In genomic region chrX:18885317-18886004, GRCh38 we compare ENCODE assay signal across 8 cellular contexts.
DNase-seq lines count a peak whose midpoint lies in the region; ATAC-seq and TF ChIP-seq lines count a peak whose summit lies in the region.

No MANE protein-coding gene starts in this region.

- 92% methylated on average over 2 of the region's 8 CpGs; no CpG with 5 or more reads in 1 of the 2 experiments for WGBS in IMR-90 (ENCODE audit: extremely low coverage in 2 of 2, insufficient read length in 1 of 2), 2 experiments
- 74 to 82% methylated on average over 3 to 8 of the region's 8 CpGs for WGBS in endodermal cell (ENCODE audit: insufficient coverage in 1 of 2, insufficient read length in 1 of 2), 2 experiments

- ATAC-seq in GM19455 (IDR thresholded peaks at IDR 0.05; ENCODE audit: unreplicated experiment): peak; percentile 12
- ATAC-seq in IMR-90 (ENCODE audit: low read depth): no peak
- ATAC-seq in natural killer cell: peak; percentile 56 to 67 (median 63)
- ATAC-seq in GM21825 (IDR thresholded peaks at IDR 0.05; ENCODE audit: unreplicated experiment): no peak

- H2AK9ac ChIP-seq in IMR-90 (replicated peaks; ENCODE audit: low read depth, low read length, poor library complexity): peak overlapping the region; percentile 13

- BruUV-seq in IMR-90 (replicated peaks; lab: Mats Ljungman, UMichigan): no TSS peak
- BruUV-seq in MCF 10A (replicated peaks; lab: Mats Ljungman, UMichigan): no TSS peak

- POLR2A ChIA-PET in IMR-90 (lab: Charles Lee; ENCODE audit: unreplicated experiment): no interaction called here
- POLR2A ChIA-PET in MCF 10A (lab: Yijun Ruan, JAX): interaction anchor here (0.9 to 1.6 kb wide), 4 partner anchors 9 to 475 kb away, joined by 5 to 8 read pairs (median 6); partner anchors contain the start of gene CDKL5

- dilution Hi-C loops in IMR-90 (cut with HindIII; ENCODE audit: low sequenced_read_pairs, unreplicated experiment): no loop called here

- H3K27me3 ChIP-seq in IMR-90 (ENCODE audit: control insufficient read depth, insufficient read depth, low read length): no peaks in the 10 kb centered on the region; the same call in 1 of the 2 replicates
- no peaks in the 10 kb centered on the region for H3K27me3 ChIP-seq in endodermal cell (ENCODE audit: control insufficient read depth, insufficient read depth, low read length, poor library complexity, severe bottlenecking)

- H2AK5ac ChIP-seq in IMR-90 (ENCODE audit: low read depth, low read length): no peak overlapping the region

- H3K4me1 Mint-ChIP-seq in MCF 10A (ENCODE audit: insufficient read depth, unreplicated experiment) (peaks cover 24% of the 10 kb centered on the region), natural killer cell (peaks cover 27 to 33% of the 10 kb centered on the region in 2 donors), endodermal cell (peaks cover 12% of the 10 kb centered on the region)

- H3K9me3 ChIP-seq in IMR-90 (ENCODE audit: control insufficient read depth, insufficient read depth, low read length) (no peaks in the 10 kb centered on the region), endodermal cell (ENCODE audit: control insufficient read depth, low read length) (no peaks in the 10 kb centered on the region)

- H3K27me3 Mint-ChIP-seq in MCF 10A (ENCODE audit: insufficient read depth, unreplicated experiment) (no peaks in the 10 kb centered on the region), natural killer cell (ENCODE audit: low read depth in 2 of 2) (no peaks in the 10 kb centered on the region), endodermal cell (ENCODE audit: insufficient read depth) (no peaks in the 10 kb centered on the region)

- H2BK15ac ChIP-seq in IMR-90 (ENCODE audit: low read depth, low read length): no peak overlapping the region

- no peak overlapping the region for H2BK20ac ChIP-seq in IMR-90 (ENCODE audit: low read depth, low read length)

- peak overlapping the region; percentile 79 for H2AFZ ChIP-seq in IMR-90 (replicated peaks; ENCODE audit: low read length, poor library complexity)

- 0 out of 2 replicates have a peak overlapping the region, but pooled peaks have one; percentile 6 for H4K91ac ChIP-seq in IMR-90 (ENCODE audit: insufficient read depth, low read depth, low read length)

- H3K4me2 ChIP-seq in IMR-90 (ENCODE audit: low read depth, low read length): peak overlapping the region; percentile 85

- no peaks in the 10 kb centered on the region; the same call in 1 of the 2 replicates for H3K9me1 ChIP-seq in IMR-90 (ENCODE audit: insufficient read depth, low read length)

- H4K20me1 ChIP-seq in IMR-90 (ENCODE audit: insufficient read depth, low read length): no peaks in the 10 kb centered on the region

- no peak overlapping the region for H2BK5ac ChIP-seq in IMR-90 (ENCODE audit: low read depth, low read length, poor library complexity, severe bottlenecking)

- no peak overlapping the region for H2BK120ac ChIP-seq in IMR-90 (ENCODE audit: low read depth, low read length)

- TF ChIP-seq RAD21 in IMR-90 (IDR thresholded peaks at IDR 0.05; ENCODE audit: low read length): no peak

- intact Hi-C loops in IMR-90 (cut with micrococcal nuclease) (loop anchor here (1.0 to 5.0 kb wide), 3 partner anchors 208 to 493 kb away; no protein-coding TSS in a partner anchor), MCF 10A (cut with micrococcal nuclease) (loop anchor here (1.0 to 10.0 kb wide), 2 partner anchors 211 to 475 kb away; partner anchors contain the start of gene RS1), natural killer cell (cut with micrococcal nuclease) (loop anchor here (5.0 kb wide), 1 partner anchor 208 kb away; no protein-coding TSS in a partner anchor)

- no peak for TF ChIP-seq CTCF in IMR-90 (conservative IDR thresholded peaks at IDR 0.05; ENCODE audit: low read depth, low read length)
- TF ChIP-seq CTCF in MCF 10A (IDR thresholded peaks at IDR 0.05; ENCODE audit: unreplicated experiment): no peak
- TF ChIP-seq CTCF in natural killer cell (IDR thresholded peaks at IDR 0.05): no peak
- TF ChIP-seq CTCF in endodermal cell (conservative IDR thresholded peaks at IDR 0.05): no peak

- H3K4me1 ChIP-seq in IMR-90 (ENCODE audit: control insufficient read depth, insufficient read depth, low read length): peaks cover 11% of the 10 kb centered on the region; the same call in 1 of the 2 replicates
- no peaks in the 10 kb centered on the region for H3K4me1 ChIP-seq in endodermal cell (ENCODE audit: control insufficient read depth, insufficient read depth, low read length)

- H3K36me3 Mint-ChIP-seq in MCF 10A (ENCODE audit: insufficient read depth, unreplicated experiment) (peaks cover 17% of the 10 kb centered on the region), natural killer cell (no peaks in the 10 kb centered on the region), endodermal cell (ENCODE audit: low read depth) (no peaks in the 10 kb centered on the region)

- CTCF ChIA-PET in IMR-90 (lab: Yijun Ruan, JAX): no interaction called here
- CTCF ChIA-PET in MCF 10A (lab: Yijun Ruan, JAX): interaction anchor here (0.6 to 2.5 kb wide), 8 partner anchors 10 to 475 kb away, joined by 3 to 18 read pairs (median 4); no protein-coding TSS in a partner anchor

- no peak overlapping the region for H3K27ac ChIP-seq in IMR-90 (ENCODE audit: insufficient read depth, low read length)
- no peak overlapping the region for H3K27ac ChIP-seq in endodermal cell (ENCODE audit: low read depth, low read length)

- TF ChIP-seq POLR2A in IMR-90 (IDR thresholded peaks at IDR 0.05; ENCODE audit: low read depth, low read length): no peak

- H3K36me3 ChIP-seq in IMR-90 (ENCODE audit: control insufficient read depth, insufficient read depth, low read length): no peaks in the 10 kb centered on the region
- H3K36me3 ChIP-seq in endodermal cell (ENCODE audit: control insufficient read depth, insufficient read depth, low read length): no peaks in the 10 kb centered on the region

- H3K4me3 ChIP-seq in IMR-90 (ENCODE audit: insufficient read depth, low read depth, low read length): no peak overlapping the region
- H3K4me3 ChIP-seq in endodermal cell (ENCODE audit: low read length): no peak overlapping the region

- H3K79me1 ChIP-seq in IMR-90 (ENCODE audit: low read depth in 1 of 2, low read length in 2 of 2): no peaks in the 10 kb centered on the region

- H3K23ac ChIP-seq in IMR-90 (ENCODE audit: low read depth, low read length): peak overlapping the region; percentile 71; the same call in 1 of the 2 replicates

- peak overlapping the region; percentile 21; the same call in 1 of the 2 replicates for H3K18ac ChIP-seq in IMR-90 (ENCODE audit: low read depth, low read length)

- H3K27ac Mint-ChIP-seq in MCF 10A (ENCODE audit: low read depth, unreplicated experiment) (peak overlapping the region; percentile 97), natural killer cell (peak overlapping the region; percentile 90 to 97), endodermal cell (no peak overlapping the region)

- in situ Hi-C loops in IMR-90 (cut with MboI; ENCODE audit: low sequenced_read_pairs): no loop called here

- peak overlapping the region; percentile 6; the same call in 1 of the 2 replicates for H3K4ac ChIP-seq in IMR-90 (ENCODE audit: low read depth, low read length)

- H4K8ac ChIP-seq in IMR-90 (ENCODE audit: low read depth in 2 of 2, low read length in 2 of 2): peak overlapping the region; percentile 82 to 85; a peak in 3 of 4 replicates

- peaks cover 8% of the 10 kb centered on the region for H3K9me3 Mint-ChIP-seq in MCF 10A (ENCODE audit: unreplicated experiment)
- H3K9me3 Mint-ChIP-seq in natural killer cell: no peaks in the 10 kb centered on the region
- peaks cover 71% of the 10 kb centered on the region for H3K9me3 Mint-ChIP-seq in endodermal cell

- 0 out of 2 replicates have a peak overlapping the region, but pooled peaks have one; percentile 19 for H3K9ac ChIP-seq in IMR-90 (ENCODE audit: low read depth, low read length)
- H3K9ac ChIP-seq in endodermal cell (ENCODE audit: extremely low read depth, low read length, poor library complexity, severe bottlenecking): no peak overlapping the region

- H4K5ac ChIP-seq in IMR-90 (ENCODE audit: low read depth, low read length): no peak overlapping the region

- H3K4me3 Mint-ChIP-seq in MCF 10A (ENCODE audit: unreplicated experiment): peak overlapping the region; percentile 85
- H3K4me3 Mint-ChIP-seq in natural killer cell: peak overlapping the region; percentile 95
- no peak overlapping the region for H3K4me3 Mint-ChIP-seq in endodermal cell

- no peak overlapping the region for H3K56ac ChIP-seq in IMR-90 (ENCODE audit: extremely low read depth, insufficient read depth, low read length)

- H3K14ac ChIP-seq in IMR-90 (replicated peaks; ENCODE audit: low read depth, low read length): no peak overlapping the region

- DNase-seq in IMR-90 (peak; percentile 7), MCF 10A (ENCODE audit: unreplicated experiment) (no peak), natural killer cell (no peak), endodermal cell (no peak), SW480 (ENCODE audit: low spot score) (no peak), NK-92 (lab: John Stamatoyannopoulos, UW; ENCODE audit: unreplicated experiment) (no peak)

TF ChIP-seq in IMR-90, 13 proteins besides CTCF, POLR2A, EP300 and RAD21 (continues in another document):
- TF ChIP-seq MXI1 (IDR thresholded peaks at IDR 0.05; ENCODE audit: borderline replicate concordance, low read depth, low read length) (no peak), ELK1 (IDR thresholded peaks at IDR 0.05; ENCODE audit: borderline replicate concordance, low read depth, low read length) (no peak), RFX5 (IDR thresholded peaks at IDR 0.05; ENCODE audit: low read depth, low read length) (no peak), MAFK (IDR thresholded peaks at IDR 0.05; ENCODE audit: low read depth, low read length) (no peak), CEBPB (IDR thresholded peaks at IDR 0.05; ENCODE audit: low read depth, low read length) (no peak), FOS (IDR thresholded peaks at IDR 0.05; ENCODE audit: low read depth, low read length) (no peak), CHD1 (IDR thresholded peaks at IDR 0.05; ENCODE audit: low read depth, low read length) (no peak), BHLHE40 (IDR thresholded peaks at IDR 0.05; ENCODE audit: low read depth, low read length) (no peak), RCOR1 (IDR thresholded peaks at IDR 0.05; ENCODE audit: insufficient replicate concordance, low read length) (no peak), SMC3 (IDR thresholded peaks at IDR 0.05; ENCODE audit: low read depth, low read length) (no peak), MAZ (IDR thresholded peaks at IDR 0.05; ENCODE audit: borderline replicate concordance, low read depth, low read length) (no peak)

Comparison
In these comparisons a context has a peak if more than half of its experiments do, and no peak if none do; other contexts are left out.
1. ATAC-seq: peak in GM19455 (single experiment) and natural killer cell (3 of 3); none in IMR-90 (single experiment) and GM21825 (single experiment).